ENCODE assay signal across 2 cellular contexts in the genomic region with DNA sequence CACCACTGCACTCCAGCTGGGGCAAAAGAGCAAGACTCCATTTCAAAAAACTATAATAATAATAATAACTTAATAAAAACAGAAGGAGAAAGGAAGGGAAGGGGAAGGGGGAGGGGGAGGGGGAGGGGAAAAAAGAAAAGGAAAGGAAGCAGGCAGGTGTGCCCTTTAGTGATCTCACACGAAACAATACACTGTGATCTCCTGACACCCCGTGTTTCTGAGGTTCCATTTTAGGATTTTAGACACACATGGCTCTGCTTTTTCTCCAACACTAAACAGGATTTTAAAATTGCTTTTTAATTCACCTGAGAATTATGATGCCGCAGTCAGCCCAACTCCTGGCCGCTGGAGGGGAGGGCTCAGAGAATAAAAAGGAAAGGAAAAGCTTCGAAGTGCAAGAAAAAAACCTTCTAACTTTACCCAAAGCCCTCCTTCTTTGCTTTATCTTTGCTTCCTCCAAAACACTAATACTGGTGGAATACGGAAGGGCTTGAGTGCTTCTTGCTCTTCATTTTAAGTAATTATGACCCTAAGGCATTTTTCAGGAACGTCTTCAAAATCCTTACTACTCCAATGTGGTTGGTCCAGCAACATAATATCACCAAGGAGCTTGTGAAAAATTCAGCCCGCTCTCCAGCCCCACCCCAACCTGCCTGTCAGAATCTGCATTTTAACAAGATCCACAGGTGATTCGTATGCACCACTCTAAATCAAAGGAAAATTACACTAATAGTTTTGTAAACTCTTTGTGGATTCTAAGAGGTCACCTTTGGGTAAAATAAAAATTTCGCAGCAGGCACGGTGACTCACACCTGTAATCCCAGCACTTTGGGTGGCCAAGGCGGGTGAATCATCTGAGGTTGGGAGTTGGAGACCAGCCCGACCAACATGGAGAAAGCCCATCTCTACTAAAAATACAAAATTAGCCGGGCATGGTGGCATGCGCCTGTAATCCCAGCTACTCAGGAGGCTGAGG.
A peak's percentile ranks its signal among the peaks of the same experiment; 100 is the strongest.
TF ChIP-seq lines count a peak whose summit lies in the region.

No MANE protein-coding gene starts in this region.

TF ChIP-seq in SK-N-SH, 30 proteins besides CTCF, POLR2A, EP300 and RAD21:
- TF ChIP-seq RXRA (IDR thresholded peaks at IDR 0.05; ENCODE audit: borderline replicate concordance, low read depth) (0 out of 2 replicates have a peak, but pooled peaks have one; percentile 33), FOSL2 (IDR thresholded peaks at IDR 0.05; ENCODE audit: borderline replicate concordance, low read depth) (peak; percentile 73), RCOR1 (IDR thresholded peaks at IDR 0.05; ENCODE audit: low read length) (no peak), JUND (IDR thresholded peaks at IDR 0.05) (peak; percentile 57; the same call in 1 of the 2 replicates), MEF2A (IDR thresholded peaks at IDR 0.05; ENCODE audit: borderline replicate concordance, low read depth) (peak; percentile 36; the same call in 1 of the 2 replicates), NFIC (IDR thresholded peaks at IDR 0.05; ENCODE audit: borderline replicate concordance) (peak; percentile 59; the same call in 1 of the 2 replicates), TCF12 (IDR thresholded peaks at IDR 0.05) (0 out of 2 replicates have a peak, but pooled peaks have one; percentile 24)
- TF ChIP-seq, protein P1, sequence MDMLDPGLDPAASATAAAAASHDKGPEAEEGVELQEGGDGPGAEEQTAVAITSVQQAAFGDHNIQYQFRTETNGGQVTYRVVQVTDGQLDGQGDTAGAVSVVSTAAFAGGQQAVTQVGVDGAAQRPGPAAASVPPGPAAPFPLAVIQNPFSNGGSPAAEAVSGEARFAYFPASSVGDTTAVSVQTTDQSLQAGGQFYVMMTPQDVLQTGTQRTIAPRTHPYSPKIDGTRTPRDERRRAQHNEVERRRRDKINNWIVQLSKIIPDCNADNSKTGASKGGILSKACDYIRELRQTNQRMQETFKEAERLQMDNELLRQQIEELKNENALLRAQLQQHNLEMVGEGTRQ (IDR thresholded peaks at IDR 0.05; ENCODE audit: borderline replicate concordance, low read depth, low read length), result no peak

TF ChIP-seq in SK-N-SH treated with all-trans-retinoic acid at 6 μM for 48 hours, 23 proteins besides CTCF, POLR2A, EP300 and RAD21:
- no peak for TF ChIP-seq ISL1 (CRISPR knock-in tag; IDR thresholded peaks at IDR 0.05)
- TF ChIP-seq, protein P2, sequence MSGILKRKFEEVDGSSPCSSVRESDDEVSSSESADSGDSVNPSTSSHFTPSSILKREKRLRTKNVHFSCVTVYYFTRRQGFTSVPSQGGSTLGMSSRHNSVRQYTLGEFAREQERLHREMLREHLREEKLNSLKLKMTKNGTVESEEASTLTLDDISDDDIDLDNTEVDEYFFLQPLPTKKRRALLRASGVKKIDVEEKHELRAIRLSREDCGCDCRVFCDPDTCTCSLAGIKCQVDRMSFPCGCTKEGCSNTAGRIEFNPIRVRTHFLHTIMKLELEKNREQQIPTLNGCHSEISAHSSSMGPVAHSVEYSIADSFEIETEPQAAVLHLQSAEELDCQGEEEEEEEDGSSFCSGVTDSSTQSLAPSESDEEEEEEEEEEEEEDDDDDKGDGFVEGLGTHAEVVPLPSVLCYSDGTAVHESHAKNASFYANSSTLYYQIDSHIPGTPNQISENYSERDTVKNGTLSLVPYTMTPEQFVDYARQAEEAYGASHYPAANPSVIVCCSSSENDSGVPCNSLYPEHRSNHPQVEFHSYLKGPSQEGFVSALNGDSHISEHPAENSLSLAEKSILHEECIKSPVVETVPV (CRISPR knock-in tag; IDR thresholded peaks at IDR 0.05), result no peak
